In the genomic region with DNA sequence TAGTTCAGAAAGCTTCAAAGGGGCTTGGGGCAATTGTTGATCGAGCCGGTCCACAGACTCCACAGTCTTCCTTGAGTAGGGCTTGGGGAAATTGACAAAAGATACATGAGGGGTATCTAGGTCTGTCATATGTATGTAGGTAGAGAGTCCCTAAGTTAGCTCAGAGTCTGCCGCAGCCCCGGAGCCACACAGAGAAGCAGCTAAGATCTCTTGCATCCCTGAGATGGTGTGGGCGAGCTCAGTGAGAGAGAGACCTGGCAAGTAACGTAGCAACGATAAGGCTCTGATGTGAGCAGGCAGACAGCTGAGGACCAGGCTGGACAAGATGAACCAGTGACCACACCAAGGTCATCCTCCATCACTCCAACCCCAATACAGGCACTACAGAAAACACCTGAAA, we compare ENCODE assay signal across 31 cellular contexts.
"Had no signal": no experiment of that assay in that cellular context is flagged by ENCODE, and none has a peak within 500 bp of the region (broad histone marks: within the 10 kb centered on the region; RNA-seq: fewer than 3 reads in every experiment).

No MANE protein-coding gene starts in this region.

- H3K36me3 ChIP-seq: cardiac muscle cell, gastroesophageal sphincter, neutrophil, pancreas, prostate gland, sigmoid colon, tibial artery, upper lobe of right lung had no signal

- H3K27ac ChIP-seq: body of pancreas, cardiac muscle cell, gastroesophageal sphincter, neutrophil, pancreas, prostate gland, sigmoid colon, tibial artery, upper lobe of right lung, VCaP had no signal

- H3K27ac Mint-ChIP-seq: activated T-cell treated with anti-CD3 and anti-CD28 coated beads, Interleukin-2, amount 50 U/mL, for 24 hours; effector memory CD8-positive, alpha-beta T cell; immature natural killer cell; natural killer cell; stimulated activated effector memory CD8-positive, alpha-beta T cell treated with anti-CD3 and anti-CD28 coated beads, Interleukin-12 subunit alpha, Interleukin-12 subunit beta, amount 100 ng/mL, for 72 hours; stimulated activated naive CD8-positive, alpha-beta T cell treated with anti-CD3 and anti-CD28 coated beads, Interleukin-15, Interleukin-2, amounts not matched to agents 100 ng/mL and 50 ng/mL, for 24 hours; T-helper 1 cell treated with Interleukin-12 subunit alpha and Interleukin-12 subunit beta and Interleukin-4 antibody, amounts not matched to agents 30 μg/mL and 1 μg/mL, for 36 hours had no signal

- H3K9me3 Mint-ChIP-seq: natural killer cell had no signal

- H3K27me3 Mint-ChIP-seq: activated T-cell treated with anti-CD3 and anti-CD28 coated beads, Interleukin-2, amount 50 U/mL, for 24 hours; effector memory CD8-positive, alpha-beta T cell; stimulated activated naive CD8-positive, alpha-beta T cell treated with anti-CD3 and anti-CD28 coated beads, Interleukin-15, Interleukin-2, amounts not matched to agents 100 ng/mL and 50 ng/mL, for 24 hours had no signal

- DNase-seq: activated CD4-positive, alpha-beta T cell treated with anti-CD3 and anti-CD28 coated beads for 4 hours; activated CD4-positive, alpha-beta T cell treated with anti-CD3 and anti-CD28 coated beads, Interleukin-2, amount 50 U/mL, for 4 hours; activated CD8-positive, alpha-beta memory T cell treated with anti-CD3 and anti-CD28 coated beads, Interleukin-2, amount 50 U/mL, for 48 hours; activated gamma-delta T cell treated with Interleukin-2 at 50 U/mL for 16 hours; activated naive CD4-positive, alpha-beta T cell treated with anti-CD3 and anti-CD28 coated beads, Interleukin-2, amount 50 U/mL, for 16 hours; activated T-cell treated with anti-CD3 and anti-CD28 coated beads, Interleukin-2, amount 50 U/mL, for 24 hours; body of pancreas; cortex of kidney; effector memory CD8-positive, alpha-beta T cell; hypothalamus; immature natural killer cell; kidney; left colon; natural killer cell; pancreas; sigmoid colon; small intestine; stimulated activated CD4-positive, alpha-beta T cell treated with anti-CD3 and anti-CD28 coated beads, Interleukin-4, amount 100 ng/mL, for 24 hours; substantia nigra; SW 1271; T-helper 9 cell; tibial artery; upper lobe of right lung had no signal

- H3K36me3 Mint-ChIP-seq: immature natural killer cell; natural killer cell; stimulated activated effector memory CD8-positive, alpha-beta T cell treated with anti-CD3 and anti-CD28 coated beads, Interleukin-12 subunit alpha, Interleukin-12 subunit beta, amount 100 ng/mL, for 72 hours had no signal

- H3K4me1 ChIP-seq: body of pancreas, gastroesophageal sphincter, pancreas, prostate gland, sigmoid colon, tibial artery, upper lobe of right lung had no signal

- H3K4me3 ChIP-seq: body of pancreas, cardiac muscle cell, gastroesophageal sphincter, pancreas, prostate gland, sigmoid colon, tibial artery, upper lobe of right lung had no signal

- H3K4me1 Mint-ChIP-seq: immature natural killer cell; natural killer cell; stimulated activated effector memory CD8-positive, alpha-beta T cell treated with anti-CD3 and anti-CD28 coated beads, Interleukin-12 subunit alpha, Interleukin-12 subunit beta, amount 100 ng/mL, for 72 hours had no signal

- H3K9me3 ChIP-seq: body of pancreas, neutrophil, pancreas, prostate gland, upper lobe of right lung had no signal

- ATAC-seq: body of pancreas; effector memory CD8-positive, alpha-beta T cell; gastroesophageal sphincter; left colon; natural killer cell; pancreas; stimulated activated effector memory CD8-positive, alpha-beta T cell treated with anti-CD3 and anti-CD28 coated beads, Interleukin-12 subunit alpha, Interleukin-12 subunit beta, amount 100 ng/mL, for 72 hours; upper lobe of right lung had no signal

- H3K27me3 ChIP-seq: body of pancreas, cardiac muscle cell, neutrophil, pancreas, sigmoid colon, tibial artery, upper lobe of right lung had no signal

- H3K4me3 Mint-ChIP-seq: activated T-cell treated with anti-CD3 and anti-CD28 coated beads, Interleukin-2, amount 50 U/mL, for 24 hours; effector memory CD8-positive, alpha-beta T cell; immature natural killer cell; natural killer cell; stimulated activated effector memory CD8-positive, alpha-beta T cell treated with anti-CD3 and anti-CD28 coated beads, Interleukin-12 subunit alpha, Interleukin-12 subunit beta, amount 100 ng/mL, for 72 hours; stimulated activated naive CD8-positive, alpha-beta T cell treated with anti-CD3 and anti-CD28 coated beads, Interleukin-15, Interleukin-2, amounts not matched to agents 100 ng/mL and 50 ng/mL, for 24 hours; T-helper 1 cell treated with Interleukin-12 subunit alpha and Interleukin-12 subunit beta and Interleukin-4 antibody, amounts not matched to agents 30 μg/mL and 1 μg/mL, for 36 hours had no signal
